Comparison of ENCODE assay signal across 25 cellular contexts in the genomic region with DNA sequence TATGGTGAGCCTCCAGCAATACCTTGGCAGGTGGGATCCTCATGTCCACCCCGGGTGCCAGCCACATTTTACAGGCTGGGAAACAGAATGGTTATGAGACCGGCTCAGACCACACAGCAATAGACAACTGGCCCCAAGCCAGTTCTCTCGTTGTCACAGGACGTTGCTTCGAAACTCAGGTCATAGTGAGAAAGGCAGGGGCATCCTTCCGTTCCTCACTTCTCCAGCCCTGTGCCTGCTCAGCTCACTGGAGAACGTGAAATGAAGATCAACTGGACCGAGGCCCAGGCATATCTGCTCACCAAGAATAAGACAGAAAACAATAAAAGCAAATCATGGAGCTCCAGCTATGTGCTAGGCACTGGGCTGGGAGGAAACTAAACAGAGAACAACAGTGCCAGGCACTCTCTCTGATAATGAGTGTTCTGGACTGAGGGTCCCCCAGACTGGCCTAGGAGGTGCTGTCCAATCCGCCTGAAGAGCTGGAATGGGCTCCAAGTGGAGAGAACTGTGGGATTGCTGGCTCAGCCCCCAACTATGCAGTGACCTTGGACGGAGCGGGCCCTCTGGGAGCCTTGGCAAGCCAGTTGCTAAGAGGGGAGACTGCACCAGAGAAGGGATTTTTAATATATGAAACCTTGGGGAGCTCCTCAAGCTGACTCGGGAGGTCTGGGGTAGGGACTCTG. TPM values are rescaled to one million over a fixed set of nuclear protein-coding genes. Genes with fewer than 3 reads are reported as not detected.
DNase-seq lines count a peak whose midpoint lies in the region; ATAC-seq, FAIRE-seq and TF ChIP-seq lines count a peak whose summit lies in the region.
"Had no signal": no experiment of that assay in that cellular context is flagged by ENCODE, and none has a peak within 500 bp of the region (broad histone marks: within the 10 kb centered on the region; RNA-seq: fewer than 3 reads in every experiment).

No MANE protein-coding gene starts in this region.

- H3K27ac Mint-ChIP-seq in activated CD4-positive, alpha-beta memory T cell treated with anti-CD3 and anti-CD28 coated beads for 36 hours: no peak overlapping the region
- no peak overlapping the region for H3K27ac Mint-ChIP-seq in activated CD8-positive, alpha-beta memory T cell treated with anti-CD3 and anti-CD28 coated beads, Interleukin-2, amount 10 ng/mL, durations not matched to agents 7 days and 5 days
- H3K27ac Mint-ChIP-seq: activated naive CD4-positive, alpha-beta T cell treated with anti-CD3 and anti-CD28 coated beads for 36 hours; activated T-cell treated with anti-CD3 and anti-CD28 coated beads, Interleukin-2, amount 50 U/mL, for 24 hours; CD4-positive, CD25-positive, alpha-beta regulatory T cell; HFFc6 had no signal

- H3K4me3 ChIP-seq in esophagus squamous epithelium: no peak overlapping the region
- H3K4me3 ChIP-seq in HepG2 (replicated peaks in 1 of 3; ENCODE audit: insufficient read depth in 1 of 3, low read depth in 2 of 3, low read length in 3 of 3): no peak overlapping the region
- no peak overlapping the region for H3K4me3 ChIP-seq in testis
- H3K4me3 ChIP-seq: thoracic aorta had no signal

- H3K27ac ChIP-seq in esophagus squamous epithelium: peak overlapping the region in 3 of 4 donors; percentile 26 to 60 (median 45)
- no peak overlapping the region for H3K27ac ChIP-seq in HepG2 (ENCODE audit: extremely low read length, insufficient read depth, low read length)
- H3K27ac ChIP-seq in testis: peak overlapping the region in 1 of 2 donors; percentile 35
- H3K27ac ChIP-seq: thoracic aorta had no signal

- intact Hi-C loops in esophagus squamous epithelium (cut with DNase I): no loop called here
- intact Hi-C loops in HepG2 (cut with micrococcal nuclease; ENCODE audit: unreplicated experiment): no loop called here
- intact Hi-C loops in testis (cut with DNase I; ENCODE audit: low total_unique reads): no loop called here
- intact Hi-C loops in activated CD4-positive, alpha-beta memory T cell treated with anti-CD3 and anti-CD28 coated beads for 36 hours (cut with micrococcal nuclease): no loop called here

- no peak overlapping the region for H3K9ac ChIP-seq in HepG2 (ENCODE audit: insufficient read depth, low read depth, low read length)

- H3K27me3 ChIP-seq in esophagus squamous epithelium: peaks cover 0 to 4% (median 0%) of the 10 kb centered on the region in 4 donors
- H3K27me3 ChIP-seq in HepG2 (ENCODE audit: control insufficient read depth in 1 of 2, insufficient read depth in 2 of 2, low read length in 2 of 2): peaks cover 1 to 8% of the 10 kb centered on the region in 2 experiments; a peak in 3 of 5 replicates
- no peaks in the 10 kb centered on the region for H3K27me3 ChIP-seq in testis

- H3K9me3 ChIP-seq in esophagus squamous epithelium (no peaks in the 10 kb centered on the region), HepG2 (ENCODE audit: low read length) (no peaks in the 10 kb centered on the region), testis (no peaks in the 10 kb centered on the region)
- H3K9me3 ChIP-seq: thoracic aorta had no signal

- peak; percentile 38 for ATAC-seq in HepG2
- ATAC-seq in activated CD8-positive, alpha-beta memory T cell treated with anti-CD3 and anti-CD28 coated beads, Interleukin-2, amount 10 ng/mL, durations not matched to agents 7 days and 5 days: no peak
- ATAC-seq: activated CD4-positive, CD25-positive, alpha-beta regulatory T cell treated with anti-CD3 and anti-CD28 coated beads, Interleukin-2, amount 50 U/mL, for 24 hours had no signal

- H3K36me3 Mint-ChIP-seq in activated CD4-positive, alpha-beta memory T cell treated with anti-CD3 and anti-CD28 coated beads for 36 hours: no peaks in the 10 kb centered on the region
- H3K36me3 Mint-ChIP-seq in activated CD8-positive, alpha-beta memory T cell treated with anti-CD3 and anti-CD28 coated beads, Interleukin-2, amount 10 ng/mL, durations not matched to agents 7 days and 5 days: no peaks in the 10 kb centered on the region
- H3K36me3 Mint-ChIP-seq: CD4-positive, CD25-positive, alpha-beta regulatory T cell had no signal

- no peak for TF ChIP-seq EP300 in HepG2 (IDR thresholded peaks at IDR 0.05; ENCODE audit: low read depth in 2 of 2, low read length in 2 of 2)
- TF ChIP-seq EP300 in HepG2 (CRISPR knock-in tag; IDR thresholded peaks at IDR 0.05; ENCODE audit: borderline replicate concordance): no peak

- peaks cover 6 to 61% (median 8%) of the 10 kb centered on the region in 3 donors for H3K4me1 ChIP-seq in esophagus squamous epithelium
- H3K4me1 ChIP-seq in HepG2 (ENCODE audit: insufficient read depth, low read length): no peaks in the 10 kb centered on the region
- peaks cover 25% of the 10 kb centered on the region for H3K4me1 ChIP-seq in testis

- no peaks in the 10 kb centered on the region for H3K9me3 Mint-ChIP-seq in activated CD4-positive, alpha-beta memory T cell treated with anti-CD3 and anti-CD28 coated beads for 36 hours
- H3K9me3 Mint-ChIP-seq in activated CD8-positive, alpha-beta memory T cell treated with anti-CD3 and anti-CD28 coated beads, Interleukin-2, amount 10 ng/mL, durations not matched to agents 7 days and 5 days (ENCODE audit: low read depth): no peaks in the 10 kb centered on the region
- H3K9me3 Mint-ChIP-seq: activated naive CD4-positive, alpha-beta T cell treated with anti-CD3 and anti-CD28 coated beads for 36 hours; activated T-cell treated with anti-CD3 and anti-CD28 coated beads, Interleukin-2, amount 50 U/mL, for 24 hours; CD4-positive, CD25-positive, alpha-beta regulatory T cell; HFFc6 had no signal

- peak; percentile 20 for DNase-seq in amniotic epithelial cell (ENCODE audit: low read depth)
- DNase-seq in esophagus squamous epithelium (lab: John Stamatoyannopoulos, UW): no peak
- no peak for DNase-seq in HepG2 (ENCODE audit: low spot score)
- peak; percentile 60 for DNase-seq in testis
- no peak for DNase-seq in HTR-8/SVneo (ENCODE audit: insufficient read length, low spot score)
- DNase-seq in activated CD4-positive, alpha-beta memory T cell treated with anti-CD3 and anti-CD28 coated beads for 36 hours: no peak
- no peak for DNase-seq in activated CD8-positive, alpha-beta memory T cell treated with anti-CD3 and anti-CD28 coated beads, Interleukin-2, amount 10 ng/mL, durations not matched to agents 7 days and 5 days
- DNase-seq: activated naive CD4-positive, alpha-beta T cell treated with anti-CD3 and anti-CD28 coated beads for 36 hours; anterior cingulate cortex; CD4-positive, CD25-positive, alpha-beta regulatory T cell; central memory CD4-positive, alpha-beta T cell; dermis blood vessel endothelial cell; HFFc6; mesenchymal stem cell; NCI-H146; OCI-M1; retina; SHP77 treated with DMSO at 0.1 percent for 48 hours; stimulated activated CD4-positive, alpha-beta T cell treated with anti-CD3 and anti-CD28 coated beads, Interleukin-12 subunit alpha, Interleukin-12 subunit beta, amount 100 ng/mL, for 4 hours; stimulated activated CD4-positive, alpha-beta T cell treated with anti-CD3 and anti-CD28 coated beads, Interleukin-4, amount 100 ng/mL, for 24 hours; stimulated activated naive CD4-positive, alpha-beta T cell had no signal

- no peak for TF ChIP-seq RAD21 in HepG2 (CRISPR knock-in tag; IDR thresholded peaks at IDR 0.05)

- H2AFZ ChIP-seq in HepG2 (ENCODE audit: low read length): no peak overlapping the region

- H3K27me3 Mint-ChIP-seq in activated CD4-positive, alpha-beta memory T cell treated with anti-CD3 and anti-CD28 coated beads for 36 hours: no peaks in the 10 kb centered on the region
- H3K27me3 Mint-ChIP-seq in activated CD8-positive, alpha-beta memory T cell treated with anti-CD3 and anti-CD28 coated beads, Interleukin-2, amount 10 ng/mL, durations not matched to agents 7 days and 5 days: peaks cover 13% of the 10 kb centered on the region
- H3K27me3 Mint-ChIP-seq: activated T-cell treated with anti-CD3 and anti-CD28 coated beads, Interleukin-2, amount 50 U/mL, for 24 hours had no signal

- TF ChIP-seq CTCF in esophagus squamous epithelium (IDR thresholded peaks at IDR 0.05): no peak
- TF ChIP-seq CTCF in HepG2 (CRISPR knock-in tag; IDR thresholded peaks at IDR 0.05): no peak
- no peak for TF ChIP-seq CTCF in testis (IDR thresholded peaks at IDR 0.05)

- H4K20me1 ChIP-seq in HepG2 (ENCODE audit: insufficient read depth, low read length): no peaks in the 10 kb centered on the region

- 72 to 80% methylated on average over 8 to 10 of the region's 12 CpGs for WGBS in esophagus squamous epithelium, 2 donors
- WGBS in HepG2 (ENCODE audit: low lambda C conversion rate): 36% methylated on average over 9 of the region's 12 CpGs
- WGBS in testis, 2 donors: 44 to 51% methylated on average over 12 of the region's 12 CpGs

- FAIRE-seq in HepG2 (lab: Jason Lieb, UNC): no peak
- FAIRE-seq in HTR-8/SVneo (lab: Jason Lieb, UNC): no peak

- BruUV-seq in HepG2 (replicated peaks; lab: Mats Ljungman, UMichigan): no TSS peak

- no peak overlapping the region for H3K4me2 ChIP-seq in HepG2 (ENCODE audit: low read depth, low read length)

- in situ Hi-C loops in HepG2 (cut with HindIII; ENCODE audit: extremely low pct_ligation_motif_present, low pct_unique_long_range_greater_than_20kb): no loop called here

- no peaks in the 10 kb centered on the region for H3K36me3 ChIP-seq in esophagus squamous epithelium
- no peaks in the 10 kb centered on the region for H3K36me3 ChIP-seq in HepG2 (replicated peaks in 1 of 2; ENCODE audit: control insufficient read depth in 1 of 2, insufficient read depth in 2 of 2, low read length in 2 of 2)
- H3K36me3 ChIP-seq in testis (ENCODE audit: low read depth, missing control alignments): no peaks in the 10 kb centered on the region
- H3K36me3 ChIP-seq: thoracic aorta had no signal

- TF ChIP-seq POLR2A in esophagus squamous epithelium (IDR thresholded peaks at IDR 0.05) (no peak), HepG2 (IDR thresholded peaks at IDR 0.05; ENCODE audit: insufficient read depth in 1 of 2, low read depth in 2 of 2, low read length in 2 of 2) (no peak), testis (IDR thresholded peaks at IDR 0.05) (no peak)

- H3K79me2 ChIP-seq in HepG2 (ENCODE audit: insufficient read depth, low read length): no peaks in the 10 kb centered on the region

- no peaks in the 10 kb centered on the region for H3K4me1 Mint-ChIP-seq in activated CD4-positive, alpha-beta memory T cell treated with anti-CD3 and anti-CD28 coated beads for 36 hours (ENCODE audit: low read depth)
- H3K4me1 Mint-ChIP-seq in activated CD8-positive, alpha-beta memory T cell treated with anti-CD3 and anti-CD28 coated beads, Interleukin-2, amount 10 ng/mL, durations not matched to agents 7 days and 5 days: no peaks in the 10 kb centered on the region

- no peak overlapping the region for H3K4me3 Mint-ChIP-seq in activated CD4-positive, alpha-beta memory T cell treated with anti-CD3 and anti-CD28 coated beads for 36 hours
- no peak overlapping the region for H3K4me3 Mint-ChIP-seq in activated CD8-positive, alpha-beta memory T cell treated with anti-CD3 and anti-CD28 coated beads, Interleukin-2, amount 10 ng/mL, durations not matched to agents 7 days and 5 days
- H3K4me3 Mint-ChIP-seq: activated naive CD4-positive, alpha-beta T cell treated with anti-CD3 and anti-CD28 coated beads for 36 hours; activated T-cell treated with anti-CD3 and anti-CD28 coated beads, Interleukin-2, amount 50 U/mL, for 24 hours; CD4-positive, CD25-positive, alpha-beta regulatory T cell; HFFc6 had no signal

- CTCF ChIA-PET in HepG2 (lab: Yijun Ruan, JAX; ENCODE audit: low intra/inter-chr PET ratio, low total read pairs): no interaction called here
- CTCF ChIA-PET in activated CD4-positive, alpha-beta memory T cell treated with anti-CD3 and anti-CD28 coated beads for 36 hours (lab: Charles Lee): interaction anchor here (1.2 kb wide), 1 partner anchor 55 kb away, joined by 4 read pairs; no protein-coding TSS in a partner anchor
- CTCF ChIA-PET in activated CD8-positive, alpha-beta memory T cell treated with anti-CD3 and anti-CD28 coated beads, Interleukin-2, amount 10 ng/mL, durations not matched to agents 7 days and 5 days (lab: Charles Lee): no interaction called here

- POLR2A ChIA-PET in HepG2 (lab: Yijun Ruan, JAX): no interaction called here
- POLR2A ChIA-PET in activated CD4-positive, alpha-beta memory T cell treated with anti-CD3 and anti-CD28 coated beads for 36 hours (lab: Charles Lee): no interaction called here

RNA-seq across cellular contexts. Expression of gene FAIM2, which starts 18.8 kb away (rescaled TPM):
- 1 to 10 TPM in 1 of 4 donors, under 1 TPM in 3; 0.13 to 2.9 (median 0.23) TPM for total RNA-seq in esophagus squamous epithelium
- not detected in 2 replicates for total RNA-seq in HepG2 (2016; rRNA removed; fragmentation: Illumina TruSeq; extraction: Trizol)
- not detected in 2 replicates for total RNA-seq in HepG2 (2016; cell fraction: cytosol; rRNA removed; fragmentation: Illumina TruSeq; extraction: Trizol; ENCODE audit: low read depth)
- not detected in 2 replicates for total RNA-seq in HepG2 (2016; cell fraction: insoluble cytoplasmic fraction; rRNA removed; fragmentation: Illumina TruSeq; extraction: Trizol)
- not detected in 2 replicates for total RNA-seq in HepG2 (2016; cell fraction: membrane; rRNA removed; fragmentation: Illumina TruSeq; extraction: Trizol)
- not detected in 2 replicates for total RNA-seq in HepG2 (2016; cell fraction: nucleus; rRNA removed; fragmentation: Illumina TruSeq; extraction: Trizol)
- polyA plus RNA-seq in HepG2 (2011; rRNA removed): not detected in 2 replicates
- 0.01 and 0.03 TPM in 2 replicates for polyA plus RNA-seq in HepG2 (2011; cell fraction: cytosol; rRNA removed)
- 0.21 TPM in 1 of 2 replicates, not detected in the other for polyA plus RNA-seq in HepG2 (2011; cell fraction: nucleus; rRNA removed)
- polyA plus RNA-seq in HepG2 (2012): not detected in 2 replicates
- not detected in 2 replicates for polyA plus RNA-seq in HepG2 (2016; cell fraction: cytosol; fragmentation: Illumina TruSeq; extraction: Trizol; ENCODE audit: low read depth)
- not detected in 2 replicates for polyA plus RNA-seq in HepG2 (2016; cell fraction: insoluble cytoplasmic fraction; fragmentation: Illumina TruSeq; extraction: Trizol; ENCODE audit: low read depth)
- polyA plus RNA-seq in HepG2 (2016; cell fraction: membrane; fragmentation: Illumina TruSeq; extraction: Trizol; ENCODE audit: low read depth): not detected in 2 replicates
- polyA plus RNA-seq in HepG2 (2016; cell fraction: nucleus; fragmentation: Illumina TruSeq; extraction: Trizol; ENCODE audit: insufficient read depth, low read depth): not detected in 2 replicates
- 0.65 TPM in 1 of 2 replicates, not detected in the other for polyA minus RNA-seq in HepG2 (2011; rRNA and poly(A)+ RNA removed; ENCODE audit: low replicate concordance)
- polyA minus RNA-seq in HepG2 (2011; cell fraction: cytosol; rRNA and poly(A)+ RNA removed): not detected in 2 replicates
- not detected in 2 replicates for polyA minus RNA-seq in HepG2 (2011; cell fraction: nucleus; rRNA and poly(A)+ RNA removed)
- 10 to 100 TPM; 14.6 to 15.3 TPM for total RNA-seq in testis
- polyA plus RNA-seq in testis (ENCODE audit: insufficient read depth, low read depth, low replicate concordance): 67.5 TPM
- 1 to 10 TPM; 1.7 to 2.1 TPM for total RNA-seq in activated CD4-positive, alpha-beta memory T cell treated with anti-CD3 and anti-CD28 coated beads for 36 hours
- total RNA-seq in activated CD8-positive, alpha-beta memory T cell treated with anti-CD3 and anti-CD28 coated beads, Interleukin-2, amount 10 ng/mL, durations not matched to agents 7 days and 5 days: under 1 TPM; 0.05 to 0.06 TPM
- total RNA-seq: dermis blood vessel endothelial cell had no signal

RNA-seq across cellular contexts. Expression of gene AQP2, which starts 28.0 kb away (rescaled TPM):
- not detected for total RNA-seq in esophagus squamous epithelium
- not detected in 2 replicates for total RNA-seq in HepG2 (2016; rRNA removed; fragmentation: Illumina TruSeq; extraction: Trizol)
- total RNA-seq in HepG2 (2016; cell fraction: cytosol; rRNA removed; fragmentation: Illumina TruSeq; extraction: Trizol; ENCODE audit: low read depth): not detected in 2 replicates
- total RNA-seq in HepG2 (2016; cell fraction: insoluble cytoplasmic fraction; rRNA removed; fragmentation: Illumina TruSeq; extraction: Trizol): not detected in 2 replicates
- not detected in 2 replicates for total RNA-seq in HepG2 (2016; cell fraction: membrane; rRNA removed; fragmentation: Illumina TruSeq; extraction: Trizol)
- not detected in 2 replicates for total RNA-seq in HepG2 (2016; cell fraction: nucleus; rRNA removed; fragmentation: Illumina TruSeq; extraction: Trizol)
- polyA plus RNA-seq in HepG2 (2011; rRNA removed): not detected in 2 replicates
- polyA plus RNA-seq in HepG2 (2011; cell fraction: cytosol; rRNA removed): not detected in 2 replicates
- polyA plus RNA-seq in HepG2 (2011; cell fraction: nucleus; rRNA removed): not detected in 2 replicates
- polyA plus RNA-seq in HepG2 (2012): not detected in 2 replicates
- not detected in 2 replicates for polyA plus RNA-seq in HepG2 (2016; cell fraction: cytosol; fragmentation: Illumina TruSeq; extraction: Trizol; ENCODE audit: low read depth)
- polyA plus RNA-seq in HepG2 (2016; cell fraction: insoluble cytoplasmic fraction; fragmentation: Illumina TruSeq; extraction: Trizol; ENCODE audit: low read depth): not detected in 2 replicates
- polyA plus RNA-seq in HepG2 (2016; cell fraction: membrane; fragmentation: Illumina TruSeq; extraction: Trizol; ENCODE audit: low read depth): not detected in 2 replicates
- polyA plus RNA-seq in HepG2 (2016; cell fraction: nucleus; fragmentation: Illumina TruSeq; extraction: Trizol; ENCODE audit: insufficient read depth, low read depth): not detected in 2 replicates
- polyA minus RNA-seq in HepG2 (2011; rRNA and poly(A)+ RNA removed; ENCODE audit: low replicate concordance): not detected in 2 replicates
- polyA minus RNA-seq in HepG2 (2011; cell fraction: cytosol; rRNA and poly(A)+ RNA removed): not detected in 2 replicates
- not detected in 2 replicates for polyA minus RNA-seq in HepG2 (2011; cell fraction: nucleus; rRNA and poly(A)+ RNA removed)
- total RNA-seq in testis: 1 to 10 TPM in 1 of 2 donors, under 1 TPM in 1; 0.79 to 1.9 TPM
- 1.1 TPM for polyA plus RNA-seq in testis (ENCODE audit: insufficient read depth, low read depth, low replicate concordance)
- total RNA-seq in activated CD4-positive, alpha-beta memory T cell treated with anti-CD3 and anti-CD28 coated beads for 36 hours: not detected
- not detected for total RNA-seq in activated CD8-positive, alpha-beta memory T cell treated with anti-CD3 and anti-CD28 coated beads, Interleukin-2, amount 10 ng/mL, durations not matched to agents 7 days and 5 days
- total RNA-seq: activated naive CD4-positive, alpha-beta T cell treated with anti-CD3 and anti-CD28 coated beads for 36 hours; CD4-positive, CD25-positive, alpha-beta regulatory T cell; dermis blood vessel endothelial cell; HFFc6; NCI-H460 had no signal
- polyA plus RNA-seq: CD4-positive, CD25-positive, alpha-beta regulatory T cell had no signal

RNA-seq across cellular contexts. Expression of gene AQP5, which starts 39.2 kb away (rescaled TPM):
- total RNA-seq in esophagus squamous epithelium: 10 to 100 TPM in 3 of 4 donors, 1 to 10 TPM in 1; 4.7 to 42.2 (median 18.6) TPM
- not detected in 2 replicates for total RNA-seq in HepG2 (2016; rRNA removed; fragmentation: Illumina TruSeq; extraction: Trizol)
- total RNA-seq in HepG2 (2016; cell fraction: cytosol; rRNA removed; fragmentation: Illumina TruSeq; extraction: Trizol; ENCODE audit: low read depth): not detected in 2 replicates
- not detected in 2 replicates for total RNA-seq in HepG2 (2016; cell fraction: insoluble cytoplasmic fraction; rRNA removed; fragmentation: Illumina TruSeq; extraction: Trizol)
- total RNA-seq in HepG2 (2016; cell fraction: membrane; rRNA removed; fragmentation: Illumina TruSeq; extraction: Trizol): not detected in 2 replicates
- total RNA-seq in HepG2 (2016; cell fraction: nucleus; rRNA removed; fragmentation: Illumina TruSeq; extraction: Trizol): not detected in 2 replicates
- not detected in 2 replicates for polyA plus RNA-seq in HepG2 (2011; rRNA removed)
- polyA plus RNA-seq in HepG2 (2011; cell fraction: cytosol; rRNA removed): not detected in 2 replicates
- not detected in 2 replicates for polyA plus RNA-seq in HepG2 (2011; cell fraction: nucleus; rRNA removed)
- polyA plus RNA-seq in HepG2 (2012): not detected in 2 replicates
- polyA plus RNA-seq in HepG2 (2016; cell fraction: cytosol; fragmentation: Illumina TruSeq; extraction: Trizol; ENCODE audit: low read depth): not detected in 2 replicates
- not detected in 2 replicates for polyA plus RNA-seq in HepG2 (2016; cell fraction: insoluble cytoplasmic fraction; fragmentation: Illumina TruSeq; extraction: Trizol; ENCODE audit: low read depth)
- not detected in 2 replicates for polyA plus RNA-seq in HepG2 (2016; cell fraction: membrane; fragmentation: Illumina TruSeq; extraction: Trizol; ENCODE audit: low read depth)
- not detected in 2 replicates for polyA plus RNA-seq in HepG2 (2016; cell fraction: nucleus; fragmentation: Illumina TruSeq; extraction: Trizol; ENCODE audit: insufficient read depth, low read depth)
- polyA minus RNA-seq in HepG2 (2011; rRNA and poly(A)+ RNA removed; ENCODE audit: low replicate concordance): 0.82 TPM in 1 of 2 replicates, not detected in the other
- polyA minus RNA-seq in HepG2 (2011; cell fraction: cytosol; rRNA and poly(A)+ RNA removed): not detected in 2 replicates
- not detected in 2 replicates for polyA minus RNA-seq in HepG2 (2011; cell fraction: nucleus; rRNA and poly(A)+ RNA removed)
- 100 to 1,000 TPM; 128 to 134 TPM for total RNA-seq in testis
- polyA plus RNA-seq in testis (ENCODE audit: insufficient read depth, low read depth, low replicate concordance): 414 TPM
- total RNA-seq in activated CD4-positive, alpha-beta memory T cell treated with anti-CD3 and anti-CD28 coated beads for 36 hours: not detected
- total RNA-seq in activated CD8-positive, alpha-beta memory T cell treated with anti-CD3 and anti-CD28 coated beads, Interleukin-2, amount 10 ng/mL, durations not matched to agents 7 days and 5 days: not detected
- total RNA-seq: activated naive CD4-positive, alpha-beta T cell treated with anti-CD3 and anti-CD28 coated beads for 36 hours; CD4-positive, CD25-positive, alpha-beta regulatory T cell; HFFc6; NCI-H460 had no signal
- polyA plus RNA-seq: CD4-positive, CD25-positive, alpha-beta regulatory T cell had no signal

RNA-seq across cellular contexts. Expression of gene AQP6, which starts 50.3 kb away (rescaled TPM):
- total RNA-seq in esophagus squamous epithelium (not detected), HepG2 (2016; rRNA removed; fragmentation: Illumina TruSeq; extraction: Trizol) (0.51 and 1.3 TPM in 2 replicates), testis (1 to 10 TPM; 1.7 to 2.2 TPM)
- total RNA-seq in HepG2 (2016; cell fraction: cytosol; rRNA removed; fragmentation: Illumina TruSeq; extraction: Trizol; ENCODE audit: low read depth): 0.20 and 0.35 TPM in 2 replicates
- total RNA-seq in HepG2 (2016; cell fraction: insoluble cytoplasmic fraction; rRNA removed; fragmentation: Illumina TruSeq; extraction: Trizol): 0.54 and 1.1 TPM in 2 replicates
- total RNA-seq in HepG2 (2016; cell fraction: membrane; rRNA removed; fragmentation: Illumina TruSeq; extraction: Trizol): 0.55 and 0.59 TPM in 2 replicates
- total RNA-seq in HepG2 (2016; cell fraction: nucleus; rRNA removed; fragmentation: Illumina TruSeq; extraction: Trizol): 0.47 and 0.87 TPM in 2 replicates
- polyA plus RNA-seq in HepG2 (2011; rRNA removed) (0.32 and 0.38 TPM in 2 replicates), testis (ENCODE audit: insufficient read depth, low read depth, low replicate concordance) (3.1 TPM)
- 0.21 and 0.23 TPM in 2 replicates for polyA plus RNA-seq in HepG2 (2011; cell fraction: cytosol; rRNA removed)
- polyA plus RNA-seq in HepG2 (2011; cell fraction: nucleus; rRNA removed): 0.64 and 0.79 TPM in 2 replicates
- 0.43 and 0.78 TPM in 2 replicates for polyA plus RNA-seq in HepG2 (2012)
- 0.23 and 0.31 TPM in 2 replicates for polyA plus RNA-seq in HepG2 (2016; cell fraction: cytosol; fragmentation: Illumina TruSeq; extraction: Trizol; ENCODE audit: low read depth)
- polyA plus RNA-seq in HepG2 (2016; cell fraction: insoluble cytoplasmic fraction; fragmentation: Illumina TruSeq; extraction: Trizol; ENCODE audit: low read depth): 0.48 and 0.69 TPM in 2 replicates
- 0.23 and 0.48 TPM in 2 replicates for polyA plus RNA-seq in HepG2 (2016; cell fraction: membrane; fragmentation: Illumina TruSeq; extraction: Trizol; ENCODE audit: low read depth)
- polyA plus RNA-seq in HepG2 (2016; cell fraction: nucleus; fragmentation: Illumina TruSeq; extraction: Trizol; ENCODE audit: insufficient read depth, low read depth): 1.6 and 2.3 TPM in 2 replicates
- 0.16 and 0.48 TPM in 2 replicates for polyA minus RNA-seq in HepG2 (2011; rRNA and poly(A)+ RNA removed; ENCODE audit: low replicate concordance)
- not detected in 2 replicates for polyA minus RNA-seq in HepG2 (2011; cell fraction: cytosol; rRNA and poly(A)+ RNA removed)
- polyA minus RNA-seq in HepG2 (2011; cell fraction: nucleus; rRNA and poly(A)+ RNA removed): 0.25 TPM in 1 of 2 replicates, not detected in the other
- not detected for total RNA-seq in activated CD4-positive, alpha-beta memory T cell treated with anti-CD3 and anti-CD28 coated beads for 36 hours
- total RNA-seq in activated CD8-positive, alpha-beta memory T cell treated with anti-CD3 and anti-CD28 coated beads, Interleukin-2, amount 10 ng/mL, durations not matched to agents 7 days and 5 days: not detected
- total RNA-seq: activated naive CD4-positive, alpha-beta T cell treated with anti-CD3 and anti-CD28 coated beads for 36 hours; CD4-positive, CD25-positive, alpha-beta regulatory T cell; dermis blood vessel endothelial cell; HFFc6; thoracic aorta had no signal
- polyA plus RNA-seq: CD4-positive, CD25-positive, alpha-beta regulatory T cell had no signal

Comparison
In these comparisons a context has a peak if more than half of its experiments do, and no peak if none do; other contexts are left out.
1. DNase-seq: peak in amniotic epithelial cell (single experiment) and testis (single experiment); none in esophagus squamous epithelium (single experiment), HepG2 (single experiment), HTR-8/SVneo (single experiment), activated CD4-positive, alpha-beta memory T cell treated with anti-CD3 and anti-CD28 coated beads for 36 hours (single experiment) and activated CD8-positive, alpha-beta memory T cell treated with anti-CD3 and anti-CD28 coated beads, Interleukin-2, amount 10 ng/mL, durations not matched to agents 7 days and 5 days (single experiment).
2. RNA of gene FAIM2, which starts 18.8 kb away (total RNA-seq): 14.6 to 15.3 TPM in testis; 1.7 to 2.1 TPM in activated CD4-positive, alpha-beta memory T cell treated with anti-CD3 and anti-CD28 coated beads for 36 hours, 0.13 to 2.9 TPM in esophagus squamous epithelium, 0.05 to 0.06 TPM in activated CD8-positive, alpha-beta memory T cell treated with anti-CD3 and anti-CD28 coated beads, Interleukin-2, amount 10 ng/mL, durations not matched to agents 7 days and 5 days and not detected in HepG2; every median in the first group is over 4 times any median in the second.
3. RNA of gene AQP5, which starts 39.2 kb away (total RNA-seq): 128 to 134 TPM in testis and 4.7 to 42.2 TPM in esophagus squamous epithelium; not detected in HepG2, not detected in activated CD4-positive, alpha-beta memory T cell treated with anti-CD3 and anti-CD28 coated beads for 36 hours and not detected in activated CD8-positive, alpha-beta memory T cell treated with anti-CD3 and anti-CD28 coated beads, Interleukin-2, amount 10 ng/mL, durations not matched to agents 7 days and 5 days; every median in the first group is over 4 times any median in the second.